Comparison of ENCODE assay signal across 16 cellular contexts in genomic region chr2:127403460-127403859, GRCh38. TPM values are rescaled to one million over a fixed set of nuclear protein-coding genes. Genes with fewer than 3 reads are reported as not detected.
A peak's percentile ranks its signal among the peaks of the same experiment; 100 is the strongest.
DNase-seq lines count a peak whose midpoint lies in the region; ATAC-seq and TF ChIP-seq lines count a peak whose summit lies in the region.
"Had no signal": no experiment of that assay in that cellular context is flagged by ENCODE, and none has a peak within 500 bp of the region (broad histone marks: within the 10 kb centered on the region; RNA-seq: fewer than 3 reads in every experiment).

No MANE protein-coding gene starts in this region.

- ATAC-seq in WTC11 (no peak), GM18517 (IDR thresholded peaks at IDR 0.05; ENCODE audit: unreplicated experiment) (no peak)
- ATAC-seq in stimulated activated naive B cell treated with anti-CD40 and anti-IgM and Interleukin-4, amounts not matched to agents 10 μg/mL and 1 μg/mL and 100 μg/mL, for 72 hours (replicated peaks) = no peak
- ATAC-seq: GM23338 had no signal

- peak overlapping the region; percentile 25 for H3K56ac ChIP-seq in mesendoderm (ENCODE audit: low read length)

- CTCF ChIA-PET in WTC11 (lab: Charles Lee) = no interaction called here

- H2AFZ ChIP-seq in Karpas-422 (ENCODE audit: low read length) = no peak overlapping the region
- H2AFZ ChIP-seq: GM23338, PC-9 had no signal

- H3K27me3 ChIP-seq in Karpas-422 (ENCODE audit: low read length) (no peaks in the 10 kb centered on the region), mesendoderm (ENCODE audit: insufficient read depth, low read length, poor library complexity) (no peaks in the 10 kb centered on the region)

- no peaks in the 10 kb centered on the region for H3K79me1 ChIP-seq in mesendoderm (ENCODE audit: low read length)

- H2BK5ac ChIP-seq in mesendoderm (ENCODE audit: low read length) = no peak overlapping the region

- no peaks in the 10 kb centered on the region for H3K79me2 ChIP-seq in Karpas-422 (ENCODE audit: low read length)
- H3K79me2 ChIP-seq in mesendoderm (ENCODE audit: control insufficient read depth, insufficient read depth, low read length) = no peaks in the 10 kb centered on the region

- no peaks in the 10 kb centered on the region for H4K20me1 ChIP-seq in Karpas-422 (ENCODE audit: insufficient read depth, low read depth, low read length)

- H3K4me1 ChIP-seq in Karpas-422 (ENCODE audit: low read length) (peaks cover 28% of the 10 kb centered on the region), mesendoderm (ENCODE audit: control insufficient read depth, low read depth, low read length) (peaks cover 5% of the 10 kb centered on the region)

- H3K27me3 Mint-ChIP-seq in WTC11 (ENCODE audit: low read depth) = no peaks in the 10 kb centered on the region; the same call in 1 of the 2 replicates
- no peaks in the 10 kb centered on the region for H3K27me3 Mint-ChIP-seq in stimulated activated naive B cell treated with anti-CD40 and anti-IgM and Interleukin-4, amounts not matched to agents 10 μg/mL and 1 μg/mL and 100 μg/mL, for 72 hours
- H3K27me3 Mint-ChIP-seq: CD4-positive, CD25-positive, alpha-beta regulatory T cell had no signal

- peaks cover 22% of the 10 kb centered on the region for H3K4me1 Mint-ChIP-seq in WTC11
- H3K4me1 Mint-ChIP-seq in stimulated activated naive B cell treated with anti-CD40 and anti-IgM and Interleukin-4, amounts not matched to agents 10 μg/mL and 1 μg/mL and 100 μg/mL, for 72 hours = peaks cover 17 to 29% of the 10 kb centered on the region in 2 donors

- H3K36me3 Mint-ChIP-seq in WTC11 = no peaks in the 10 kb centered on the region
- no peaks in the 10 kb centered on the region for H3K36me3 Mint-ChIP-seq in stimulated activated naive B cell treated with anti-CD40 and anti-IgM and Interleukin-4, amounts not matched to agents 10 μg/mL and 1 μg/mL and 100 μg/mL, for 72 hours
- H3K36me3 Mint-ChIP-seq: CD4-positive, CD25-positive, alpha-beta regulatory T cell had no signal

- no peak overlapping the region for H3K18ac ChIP-seq in mesendoderm (ENCODE audit: low read length)

- H2AK5ac ChIP-seq in mesendoderm (ENCODE audit: low read length) = no peak overlapping the region

- no peak overlapping the region for H3K4ac ChIP-seq in mesendoderm (ENCODE audit: low read depth, low read length)

- H4K8ac ChIP-seq in mesendoderm (ENCODE audit: low read depth, low read length) = no peak overlapping the region

- H3K23ac ChIP-seq in mesendoderm (ENCODE audit: low read length) = no peak overlapping the region

- H3K4me3 ChIP-seq in Karpas-422 (ENCODE audit: low read length) = no peak overlapping the region
- H3K4me3 ChIP-seq in mesendoderm (ENCODE audit: low read length) = no peak overlapping the region
- H3K4me3 ChIP-seq: GM23338, PC-9 had no signal

- TF ChIP-seq CTCF in WTC11 (IDR thresholded peaks at IDR 0.05) = no peak

- H3K27ac ChIP-seq in Karpas-422 (ENCODE audit: low read length) = no peak overlapping the region
- H3K27ac ChIP-seq in mesendoderm (ENCODE audit: low read depth, low read length) = no peak overlapping the region
- H3K27ac ChIP-seq: HL-60, PC-9 had no signal

- H3K9me3 Mint-ChIP-seq in WTC11 = no peaks in the 10 kb centered on the region
- no peaks in the 10 kb centered on the region for H3K9me3 Mint-ChIP-seq in stimulated activated naive B cell treated with anti-CD40 and anti-IgM and Interleukin-4, amounts not matched to agents 10 μg/mL and 1 μg/mL and 100 μg/mL, for 72 hours
- H3K9me3 Mint-ChIP-seq: GM23338 had no signal

- H4K5ac ChIP-seq in mesendoderm (ENCODE audit: low read length) = no peak overlapping the region

- H3K4me2 ChIP-seq in Karpas-422 (ENCODE audit: low read depth, low read length, poor library complexity, severe bottlenecking) = no peak overlapping the region
- H3K4me2 ChIP-seq in mesendoderm (ENCODE audit: low read length) = no peak overlapping the region
- H3K4me2 ChIP-seq: GM23338 had no signal

- no CpG with 5 or more reads among the region's 3 CpGs for WGBS in mesendoderm (ENCODE audit: extremely low coverage, insufficient coverage, low lambda C conversion rate)

- H3K4me3 Mint-ChIP-seq in WTC11 = no peak overlapping the region
- no peak overlapping the region for H3K4me3 Mint-ChIP-seq in stimulated activated naive B cell treated with anti-CD40 and anti-IgM and Interleukin-4, amounts not matched to agents 10 μg/mL and 1 μg/mL and 100 μg/mL, for 72 hours
- H3K4me3 Mint-ChIP-seq: CD4-positive, CD25-positive, alpha-beta regulatory T cell; GM23338 had no signal

- no peak overlapping the region for H3K27ac Mint-ChIP-seq in WTC11
- peak overlapping the region; percentile 32 for H3K27ac Mint-ChIP-seq in stimulated activated naive B cell treated with anti-CD40 and anti-IgM and Interleukin-4, amounts not matched to agents 10 μg/mL and 1 μg/mL and 100 μg/mL, for 72 hours
- H3K27ac Mint-ChIP-seq: GM23338 had no signal

- no peaks in the 10 kb centered on the region for H3K9me2 ChIP-seq in Karpas-422 (replicated peaks; ENCODE audit: insufficient read depth, low read length)

- no peak overlapping the region for H2BK15ac ChIP-seq in mesendoderm (replicated peaks; ENCODE audit: low read depth)

- DNase-seq in Karpas-422 = no peak
- no peak for DNase-seq in WTC11 (ENCODE audit: low spot score)
- DNase-seq in mesendoderm = no peak
- DNase-seq in stimulated activated naive B cell treated with anti-CD40 and anti-IgM and Interleukin-4, amounts not matched to agents 10 μg/mL and 1 μg/mL and 100 μg/mL, for 72 hours = no peak
- no peak for DNase-seq in NCI-H2029 (lab: John Stamatoyannopoulos, UW)
- DNase-seq in NCI-H2196 treated with DMSO at 0.1 percent for 48 hours (lab: John Stamatoyannopoulos, UW; ENCODE audit: unreplicated experiment) = no peak
- DNase-seq: CD4-positive, CD25-positive, alpha-beta regulatory T cell; NCI-H1417 treated with DMSO at 0.1 percent for 48 hours; NCI-H2029 treated with DMSO at 0.1 percent for 48 hours; NCI-H2171 treated with DMSO at 0.1 percent for 48 hours; NCI-H774; PC-9 had no signal

- no peaks in the 10 kb centered on the region for H3K9me3 ChIP-seq in Karpas-422 (ENCODE audit: low read length)

- H2BK120ac ChIP-seq in mesendoderm (ENCODE audit: low read depth, low read length) = no peak overlapping the region

- no peaks in the 10 kb centered on the region for H3K36me3 ChIP-seq in Karpas-422 (ENCODE audit: insufficient read depth, low read length)
- H3K36me3 ChIP-seq in mesendoderm (ENCODE audit: control insufficient read depth, insufficient read depth, low read length) = no peaks in the 10 kb centered on the region

- 0 out of 2 replicates have a peak overlapping the region, but pooled peaks have one; percentile 27 for H3K9ac ChIP-seq in Karpas-422 (ENCODE audit: low read length)
- no peak overlapping the region for H3K9ac ChIP-seq in mesendoderm (ENCODE audit: low read length)

- POLR2A ChIA-PET in WTC11 (lab: Charles Lee) = no interaction called here

TF ChIP-seq in WTC11, 78 proteins besides CTCF, POLR2A, EP300 and RAD21 (continues in another document):
- TF ChIP-seq ZNF121 (CRISPR knock-in tag; IDR thresholded peaks at IDR 0.05) (peak; percentile 77), PREB (CRISPR knock-in tag; IDR thresholded peaks at IDR 0.05; ENCODE audit: borderline replicate concordance) (no peak), ZNF219 (CRISPR knock-in tag; IDR thresholded peaks at IDR 0.05; ENCODE audit: borderline replicate concordance) (no peak), ZNF512 (CRISPR knock-in tag; IDR thresholded peaks at IDR 0.05; ENCODE audit: borderline replicate concordance) (no peak), GRHL2 (CRISPR knock-in tag; IDR thresholded peaks at IDR 0.05; ENCODE audit: insufficient replicate concordance, severe bottlenecking) (no peak), TEAD4 (CRISPR knock-in tag; IDR thresholded peaks at IDR 0.05) (no peak)
- TF ChIP-seq, protein P1, sequence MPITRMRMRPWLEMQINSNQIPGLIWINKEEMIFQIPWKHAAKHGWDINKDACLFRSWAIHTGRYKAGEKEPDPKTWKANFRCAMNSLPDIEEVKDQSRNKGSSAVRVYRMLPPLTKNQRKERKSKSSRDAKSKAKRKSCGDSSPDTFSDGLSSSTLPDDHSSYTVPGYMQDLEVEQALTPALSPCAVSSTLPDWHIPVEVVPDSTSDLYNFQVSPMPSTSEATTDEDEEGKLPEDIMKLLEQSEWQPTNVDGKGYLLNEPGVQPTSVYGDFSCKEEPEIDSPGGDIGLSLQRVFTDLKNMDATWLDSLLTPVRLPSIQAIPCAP (CRISPR knock-in tag; IDR thresholded peaks at IDR 0.05) = no peak

RNA-seq across cellular contexts. Expression of gene PROC, which starts 14.8 kb away (rescaled TPM):
- total RNA-seq in Karpas-422 (2014; rRNA removed; shearing (Covaris generic); ENCODE audit: low replicate concordance) = not detected in 2 replicates
- total RNA-seq in WTC11 (2021) = 0.30 to 0.59 TPM (median 0.39 TPM) in 3 replicates
- 0.11 TPM for polyA plus RNA-seq in mesendoderm (2013, experiment 1 of 2)
- polyA plus RNA-seq in mesendoderm (2013, experiment 2 of 2) = 0.15 TPM
- total RNA-seq: CD4-positive, CD25-positive, alpha-beta regulatory T cell; SK-MEL-5 had no signal

RNA-seq across cellular contexts. Expression of gene MAP3K2, which starts 15.7 kb away (rescaled TPM):
- 36.0 and 40.7 TPM in 2 replicates for total RNA-seq in Karpas-422 (2014; rRNA removed; shearing (Covaris generic); ENCODE audit: low replicate concordance)
- total RNA-seq in WTC11 (2021) = 26.9 to 31.7 TPM (median 31.3 TPM) in 3 replicates
- polyA plus RNA-seq in mesendoderm (2013, experiment 1 of 2) = 7.8 TPM
- polyA plus RNA-seq in mesendoderm (2013, experiment 2 of 2) = 8.3 TPM
